8 cellular contexts compared by ENCODE assay signal in the genomic region with DNA sequence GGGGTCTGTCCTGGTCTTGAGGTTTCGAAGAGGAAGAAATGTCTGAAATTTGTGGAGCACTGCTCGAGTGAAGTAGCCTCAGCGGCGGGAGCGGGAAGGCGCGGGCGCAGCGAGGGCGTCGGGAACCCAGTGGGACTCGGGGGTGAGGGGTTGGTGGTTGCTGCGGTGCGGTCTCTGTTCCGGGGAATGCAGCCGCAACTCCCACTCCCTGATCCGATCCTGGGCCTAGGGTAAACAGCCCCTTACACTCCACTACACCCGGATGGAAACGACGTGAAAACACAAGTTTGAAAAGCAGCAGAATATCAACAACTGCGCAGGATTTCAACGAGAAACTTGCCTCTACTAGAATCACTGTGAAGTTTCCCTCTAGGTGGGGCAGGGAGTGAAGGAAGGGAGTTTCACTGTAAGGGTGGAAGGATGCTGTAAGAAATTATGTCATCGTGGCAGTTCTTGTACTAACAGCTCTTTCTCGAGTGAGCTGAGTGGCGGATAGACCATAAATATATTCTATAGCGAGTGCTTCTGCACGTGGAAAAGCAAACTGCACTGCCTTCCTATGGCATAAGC. TPM values are rescaled to one million over a fixed set of nuclear protein-coding genes. Genes with fewer than 3 reads are reported as not detected.
DNase-seq lines count a peak whose midpoint lies in the region; ATAC-seq and TF ChIP-seq lines count a peak whose summit lies in the region.

No MANE protein-coding gene starts in this region.

- H3K4me1 ChIP-seq in prostate gland (replicated peaks) = no peaks in the 10 kb centered on the region

- H3K4me3 ChIP-seq in GM12864 (ENCODE audit: low read depth, low read length) (peak overlapping the region; percentile 92), prostate gland (peak overlapping the region; percentile 77 to 88)

- WGBS in prostate gland = 2% methylated on average over 27 of the region's 27 CpGs

- H3K36me3 ChIP-seq in prostate gland = no peaks in the 10 kb centered on the region

- H3K27me3 ChIP-seq in prostate gland (replicated peaks; ENCODE audit: insufficient read depth) = no peaks in the 10 kb centered on the region

- no peak for TF ChIP-seq POLR2A in prostate gland (IDR thresholded peaks at IDR 0.05)

- peak overlapping the region; percentile 85 to 86 for H3K27ac ChIP-seq in prostate gland

- DNase-seq in GM12864 (ENCODE audit: low read depth) = no peak
- peak; percentile 56 for DNase-seq in NCI-H345 (lab: John Stamatoyannopoulos, UW)
- DNase-seq in activated naive CD4-positive, alpha-beta T cell treated with Interleukin-2 at 50 U/mL for 16 hours = peak; percentile 51
- peak; percentile 78 for DNase-seq in cardiac septum (ENCODE audit: low spot score)
- DNase-seq in prostate gland (ENCODE audit: low spot score) = peak; percentile 11
- no peak for DNase-seq in KBM-7

- TF ChIP-seq CTCF in GM12864 (IDR thresholded peaks at IDR 0.05; ENCODE audit: low read depth, low read length, missing control alignments) (no peak), prostate gland (IDR thresholded peaks at IDR 0.05) (no peak)

- H3K9me3 ChIP-seq in prostate gland = no peaks in the 10 kb centered on the region

- intact Hi-C loops in cardiac septum (cut with DNase I) = loop anchor here (5.0 to 10.0 kb wide), 5 partner anchors 54 to 439 kb away; no protein-coding TSS in a partner anchor
- intact Hi-C loops in prostate gland (cut with DNase I) = loop anchor here (5.0 to 10.0 kb wide), 2 partner anchors 151 to 191 kb away; no protein-coding TSS in a partner anchor

- ATAC-seq in GM19023 (IDR thresholded peaks at IDR 0.05; ENCODE audit: unreplicated experiment) = no peak
- no peak for ATAC-seq in GM18870 (IDR thresholded peaks at IDR 0.05; ENCODE audit: unreplicated experiment)

- in situ Hi-C loops in KBM-7 (cut with MboI; ENCODE audit: low pct_unique_long_range_greater_than_20kb, low sequenced_read_pairs) = no loop called here

RNA-seq across cellular contexts. Expression of gene KLF12, which starts 2.0 kb away (rescaled TPM):
- total RNA-seq in cardiac septum = 17.1 TPM
- total RNA-seq in prostate gland = 1 to 10 TPM; 2.8 to 9.7 TPM

Comparison
In these comparisons a context has a peak if more than half of its experiments do, and no peak if none do; other contexts are left out.
1. DNase-seq: peak in NCI-H345 (single experiment), activated naive CD4-positive, alpha-beta T cell treated with Interleukin-2 at 50 U/mL for 16 hours (single experiment), cardiac septum (single experiment) and prostate gland (single experiment); none in GM12864 (single experiment) and KBM-7 (single experiment).